ENCODE assay signal across 1 cellular context in genomic region chr3:171833775-171834460, GRCh38.
TF ChIP-seq lines count a peak whose summit lies in the region.

No MANE protein-coding gene starts in this region.

TF ChIP-seq in HepG2, 621 proteins besides CTCF, POLR2A, EP300 and RAD21 (continued from another document):
- TF ChIP-seq HNF1A (IDR thresholded peaks at IDR 0.05; ENCODE audit: low read depth) (no peak), HNF1A (CRISPR knock-in tag; IDR thresholded peaks at IDR 0.05; ENCODE audit: borderline replicate concordance) (no peak), ZNF12 (CRISPR knock-in tag; IDR thresholded peaks at IDR 0.05) (no peak), ZNF674 (CRISPR knock-in tag; IDR thresholded peaks at IDR 0.05; ENCODE audit: low read depth) (no peak), SAP130 (CRISPR knock-in tag; IDR thresholded peaks at IDR 0.05; ENCODE audit: low read depth) (0 out of 2 replicates have a peak, but pooled peaks have one; percentile 3), SP140L (CRISPR knock-in tag; IDR thresholded peaks at IDR 0.05; ENCODE audit: borderline replicate concordance) (0 out of 2 replicates have a peak, but pooled peaks have one; percentile 62), ZNF431 (CRISPR knock-in tag; IDR thresholded peaks at IDR 0.05; ENCODE audit: borderline replicate concordance, low read depth) (no peak), ZNF337 (CRISPR knock-in tag; IDR thresholded peaks at IDR 0.05; ENCODE audit: borderline replicate concordance, low read depth) (no peak), MED1 (CRISPR knock-in tag; IDR thresholded peaks at IDR 0.05) (peak; percentile 66), ZHX1 (CRISPR knock-in tag; IDR thresholded peaks at IDR 0.05; ENCODE audit: low read depth) (no peak), ZBTB21 (CRISPR knock-in tag; IDR thresholded peaks at IDR 0.05) (no peak), TCF7 (IDR thresholded peaks at IDR 0.05; ENCODE audit: low read depth) (peak; percentile 16; the same call in 1 of the 2 replicates), ZGPAT (CRISPR knock-in tag; IDR thresholded peaks at IDR 0.05) (peak; percentile 42; the same call in 1 of the 2 replicates), HCFC1 (IDR thresholded peaks at IDR 0.05; ENCODE audit: low read depth, low read length) (no peak), NR2F1 (CRISPR knock-in tag; IDR thresholded peaks at IDR 0.05) (no peak), ZNF574 (CRISPR knock-in tag; IDR thresholded peaks at IDR 0.05) (no peak), BCL6 (CRISPR knock-in tag; IDR thresholded peaks at IDR 0.05) (no peak; the same call in 1 of the 2 replicates), MNT (IDR thresholded peaks at IDR 0.05) (no peak), RXRB (CRISPR knock-in tag; IDR thresholded peaks at IDR 0.05; ENCODE audit: borderline replicate concordance) (0 out of 2 replicates have a peak, but pooled peaks have one; percentile 36), KLF6 (CRISPR knock-in tag; IDR thresholded peaks at IDR 0.05) (0 out of 2 replicates have a peak, but pooled peaks have one; percentile 31), HMGXB4 (CRISPR knock-in tag; IDR thresholded peaks at IDR 0.05; ENCODE audit: borderline replicate concordance in 1 of 2, low read depth in 1 of 2) (no peak), GATAD2A (CRISPR knock-in tag; IDR thresholded peaks at IDR 0.05) (peak; percentile 51), ARID3A (IDR thresholded peaks at IDR 0.05; ENCODE audit: low read depth, low read length) (peak; percentile 63), HIVEP1 (CRISPR knock-in tag; IDR thresholded peaks at IDR 0.05) (no peak), ATF1 (CRISPR knock-in tag; IDR thresholded peaks at IDR 0.05) (0 out of 2 replicates have a peak, but pooled peaks have one; percentile 34), AGO1 (IDR thresholded peaks at IDR 0.05; ENCODE audit: low read depth, low read length, poor library complexity, severe bottlenecking) (no peak), SOX13 (IDR thresholded peaks at IDR 0.05) (no peak), SOX13 (CRISPR knock-in tag; conservative IDR thresholded peaks at IDR 0.05 in 1 of 2, IDR thresholded peaks at IDR 0.05 in 1 of 2) (peak in 1 of 2 experiments; percentile 52; a peak in 2 of 4 replicates)
